Comparison of ENCODE assay signal across 8 cellular contexts in genomic region chr2:233854241-233854981, GRCh38. TPM values are rescaled to one million over a fixed set of nuclear protein-coding genes. Genes with fewer than 3 reads are reported as not detected.
DNase-seq lines count a peak whose midpoint lies in the region; ATAC-seq and TF ChIP-seq lines count a peak whose summit lies in the region.

TSS of gene HJURP (minus strand) at chr2:233854535. CDS start at chr2:233854500, 35 bp downstream.

- peak within 1 kb of the TSS; percentile 92 for H3K4me3 ChIP-seq in Jurkat, Clone E6-1 (ENCODE audit: low read length)
- peak within 1 kb of the TSS; percentile 98 for H3K4me3 ChIP-seq in PC-3 (ENCODE audit: low read length)
- peak within 1 kb of the TSS; percentile 61 to 74 for H3K4me3 ChIP-seq in muscle layer of colon (ENCODE audit: low read depth in 1 of 2, low read length in 2 of 2)

- H3K4me2 ChIP-seq in PC-3 (ENCODE audit: low read length): peak within 1 kb of the TSS; percentile 93

- POLR2A ChIA-PET in PC-3 (lab: Charles Lee; ENCODE audit: unreplicated experiment): no interaction called here

- DNase-seq in DMS53 (lab: John Stamatoyannopoulos, UW) (peak; percentile 96), PC-3 (peak; percentile 97), activated T-cell treated with anti-CD3 and anti-CD28 coated beads for 4 hours (peak; percentile 78), erythroblast (lab: John Stamatoyannopoulos, UW) (peak; percentile 98)
- DNase-seq in Jurkat, Clone E6-1 (ENCODE audit: low read depth, low spot score): peak; percentile 95
- DNase-seq in stimulated activated CD8-positive, alpha-beta memory T cell treated with anti-CD3 and anti-CD28 coated beads, Interleukin-7, amount 100 ng/mL, for 1 hour (ENCODE audit: low read depth in 2 of 2): peak; percentile 75

- no peaks in the 10 kb centered on the region for H3K9me2 ChIP-seq in PC-3 (replicated peaks; ENCODE audit: low read length)

- peaks cover 49% of the 10 kb centered on the region for H3K79me2 ChIP-seq in PC-3 (ENCODE audit: low read length)

- intact Hi-C loops in PC-3 (cut with micrococcal nuclease): loop anchor here (2.0 to 5.0 kb wide), 3 partner anchors 60 to 372 kb away; no protein-coding TSS in a partner anchor

- peaks cover 40% of the 10 kb centered on the region for H3K36me3 ChIP-seq in PC-3 (ENCODE audit: low read depth, low read length)
- H3K36me3 ChIP-seq in muscle layer of colon (ENCODE audit: insufficient read depth, low read length): no peaks in the 10 kb centered on the region

- TF ChIP-seq POLR2A in erythroblast (IDR thresholded peaks at IDR 0.05; ENCODE audit: low read length): peak; percentile 94

- peak; percentile 97 for ATAC-seq in GM21717 (IDR thresholded peaks at IDR 0.05; ENCODE audit: unreplicated experiment)
- peak; percentile 88 for ATAC-seq in PC-3

- H3K9me3 ChIP-seq in PC-3 (ENCODE audit: low read length) (no peaks in the 10 kb centered on the region), muscle layer of colon (ENCODE audit: low read length) (no peaks in the 10 kb centered on the region)

- no peaks in the 10 kb centered on the region for H3F3A ChIP-seq in PC-3 (ENCODE audit: low read length, unreplicated experiment)

- no TSS peak for BruUV-seq in PC-3 (replicated peaks; lab: Mats Ljungman, UMichigan)

- H3K27ac ChIP-seq in PC-3 (ENCODE audit: low read length): peak within 1 kb of the TSS; percentile 66
- H3K27ac ChIP-seq in muscle layer of colon (ENCODE audit: low read depth, low read length): no peak within 1 kb of the TSS

- peak within 1 kb of the TSS; percentile 85 for H2AFZ ChIP-seq in PC-3 (ENCODE audit: low read length)

- H4K20me1 ChIP-seq in PC-3 (ENCODE audit: low read length): peaks cover 34% of the 10 kb centered on the region

- no peak for TF ChIP-seq CTCF in PC-3 (conservative IDR thresholded peaks at IDR 0.05; ENCODE audit: low read depth, low read length)

- H3K27me3 ChIP-seq in PC-3 (ENCODE audit: low read length): no peaks in the 10 kb centered on the region
- no peaks in the 10 kb centered on the region for H3K27me3 ChIP-seq in muscle layer of colon (ENCODE audit: control insufficient read depth in 1 of 2, insufficient read depth in 2 of 2, low read length in 2 of 2)

- CTCF ChIA-PET in PC-3 (lab: Charles Lee): no interaction called here

- H3K9ac ChIP-seq in PC-3 (ENCODE audit: low read length) (peak within 1 kb of the TSS; percentile 95), muscle layer of colon (ENCODE audit: low read length) (peak within 1 kb of the TSS; percentile 49)

- peaks cover 26% of the 10 kb centered on the region for H3K4me1 ChIP-seq in PC-3 (ENCODE audit: insufficient read depth, low read length)
- H3K4me1 ChIP-seq in muscle layer of colon (ENCODE audit: insufficient read depth, low read length): peaks cover 7% of the 10 kb centered on the region

RNA-seq across cellular contexts. Expression of gene HJURP, which starts in this region (rescaled TPM):
- 101 TPM for polyA plus RNA-seq in Jurkat, Clone E6-1 (2012; ENCODE audit: insufficient read depth, insufficient read length)
- total RNA-seq in PC-3 (2014; rRNA removed): 31.7 and 37.0 TPM in 2 replicates
